Comparison of ENCODE assay signal across 1 cellular context in the genomic region with DNA sequence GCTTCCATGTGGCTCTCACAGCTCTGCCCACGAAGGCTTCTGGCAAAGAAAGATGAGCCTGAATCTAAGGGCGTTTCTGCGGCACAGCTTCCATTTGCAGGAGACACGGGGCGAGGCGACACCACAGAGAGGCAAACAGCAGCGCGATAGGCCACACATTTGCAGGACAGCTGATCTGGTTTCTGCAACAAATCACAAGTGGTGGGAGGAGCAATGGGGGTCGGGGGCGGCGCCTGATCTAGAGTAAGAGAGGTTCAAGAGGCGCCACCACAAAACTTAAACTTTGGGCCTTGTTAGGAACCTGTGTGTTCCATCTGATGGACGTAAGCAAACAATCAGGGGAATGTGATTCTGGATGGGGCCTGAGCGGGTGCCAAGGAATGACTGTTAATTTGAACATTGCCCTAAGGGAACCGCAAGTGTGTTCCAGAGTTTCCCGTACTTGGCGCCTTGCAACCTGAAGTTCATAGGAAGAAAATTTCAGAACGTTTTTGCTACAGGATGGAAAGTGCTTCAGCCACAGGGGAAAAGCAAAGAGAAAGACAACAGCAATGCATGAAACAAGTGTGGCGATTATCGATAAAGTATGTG.
TF ChIP-seq lines count a peak whose summit lies in the region.

No MANE protein-coding gene starts in this region.

TF ChIP-seq in GM23338, 12 proteins besides CTCF, POLR2A, EP300 and RAD21:
- TF ChIP-seq, protein P1, sequence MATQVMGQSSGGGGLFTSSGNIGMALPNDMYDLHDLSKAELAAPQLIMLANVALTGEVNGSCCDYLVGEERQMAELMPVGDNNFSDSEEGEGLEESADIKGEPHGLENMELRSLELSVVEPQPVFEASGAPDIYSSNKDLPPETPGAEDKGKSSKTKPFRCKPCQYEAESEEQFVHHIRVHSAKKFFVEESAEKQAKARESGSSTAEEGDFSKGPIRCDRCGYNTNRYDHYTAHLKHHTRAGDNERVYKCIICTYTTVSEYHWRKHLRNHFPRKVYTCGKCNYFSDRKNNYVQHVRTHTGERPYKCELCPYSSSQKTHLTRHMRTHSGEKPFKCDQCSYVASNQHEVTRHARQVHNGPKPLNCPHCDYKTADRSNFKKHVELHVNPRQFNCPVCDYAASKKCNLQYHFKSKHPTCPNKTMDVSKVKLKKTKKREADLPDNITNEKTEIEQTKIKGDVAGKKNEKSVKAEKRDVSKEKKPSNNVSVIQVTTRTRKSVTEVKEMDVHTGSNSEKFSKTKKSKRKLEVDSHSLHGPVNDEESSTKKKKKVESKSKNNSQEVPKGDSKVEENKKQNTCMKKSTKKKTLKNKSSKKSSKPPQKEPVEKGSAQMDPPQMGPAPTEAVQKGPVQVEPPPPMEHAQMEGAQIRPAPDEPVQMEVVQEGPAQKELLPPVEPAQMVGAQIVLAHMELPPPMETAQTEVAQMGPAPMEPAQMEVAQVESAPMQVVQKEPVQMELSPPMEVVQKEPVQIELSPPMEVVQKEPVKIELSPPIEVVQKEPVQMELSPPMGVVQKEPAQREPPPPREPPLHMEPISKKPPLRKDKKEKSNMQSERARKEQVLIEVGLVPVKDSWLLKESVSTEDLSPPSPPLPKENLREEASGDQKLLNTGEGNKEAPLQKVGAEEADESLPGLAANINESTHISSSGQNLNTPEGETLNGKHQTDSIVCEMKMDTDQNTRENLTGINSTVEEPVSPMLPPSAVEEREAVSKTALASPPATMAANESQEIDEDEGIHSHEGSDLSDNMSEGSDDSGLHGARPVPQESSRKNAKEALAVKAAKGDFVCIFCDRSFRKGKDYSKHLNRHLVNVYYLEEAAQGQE (IDR thresholded peaks at IDR 0.05; ENCODE audit: unreplicated experiment), result no peak
- TF ChIP-seq, protein P2, sequence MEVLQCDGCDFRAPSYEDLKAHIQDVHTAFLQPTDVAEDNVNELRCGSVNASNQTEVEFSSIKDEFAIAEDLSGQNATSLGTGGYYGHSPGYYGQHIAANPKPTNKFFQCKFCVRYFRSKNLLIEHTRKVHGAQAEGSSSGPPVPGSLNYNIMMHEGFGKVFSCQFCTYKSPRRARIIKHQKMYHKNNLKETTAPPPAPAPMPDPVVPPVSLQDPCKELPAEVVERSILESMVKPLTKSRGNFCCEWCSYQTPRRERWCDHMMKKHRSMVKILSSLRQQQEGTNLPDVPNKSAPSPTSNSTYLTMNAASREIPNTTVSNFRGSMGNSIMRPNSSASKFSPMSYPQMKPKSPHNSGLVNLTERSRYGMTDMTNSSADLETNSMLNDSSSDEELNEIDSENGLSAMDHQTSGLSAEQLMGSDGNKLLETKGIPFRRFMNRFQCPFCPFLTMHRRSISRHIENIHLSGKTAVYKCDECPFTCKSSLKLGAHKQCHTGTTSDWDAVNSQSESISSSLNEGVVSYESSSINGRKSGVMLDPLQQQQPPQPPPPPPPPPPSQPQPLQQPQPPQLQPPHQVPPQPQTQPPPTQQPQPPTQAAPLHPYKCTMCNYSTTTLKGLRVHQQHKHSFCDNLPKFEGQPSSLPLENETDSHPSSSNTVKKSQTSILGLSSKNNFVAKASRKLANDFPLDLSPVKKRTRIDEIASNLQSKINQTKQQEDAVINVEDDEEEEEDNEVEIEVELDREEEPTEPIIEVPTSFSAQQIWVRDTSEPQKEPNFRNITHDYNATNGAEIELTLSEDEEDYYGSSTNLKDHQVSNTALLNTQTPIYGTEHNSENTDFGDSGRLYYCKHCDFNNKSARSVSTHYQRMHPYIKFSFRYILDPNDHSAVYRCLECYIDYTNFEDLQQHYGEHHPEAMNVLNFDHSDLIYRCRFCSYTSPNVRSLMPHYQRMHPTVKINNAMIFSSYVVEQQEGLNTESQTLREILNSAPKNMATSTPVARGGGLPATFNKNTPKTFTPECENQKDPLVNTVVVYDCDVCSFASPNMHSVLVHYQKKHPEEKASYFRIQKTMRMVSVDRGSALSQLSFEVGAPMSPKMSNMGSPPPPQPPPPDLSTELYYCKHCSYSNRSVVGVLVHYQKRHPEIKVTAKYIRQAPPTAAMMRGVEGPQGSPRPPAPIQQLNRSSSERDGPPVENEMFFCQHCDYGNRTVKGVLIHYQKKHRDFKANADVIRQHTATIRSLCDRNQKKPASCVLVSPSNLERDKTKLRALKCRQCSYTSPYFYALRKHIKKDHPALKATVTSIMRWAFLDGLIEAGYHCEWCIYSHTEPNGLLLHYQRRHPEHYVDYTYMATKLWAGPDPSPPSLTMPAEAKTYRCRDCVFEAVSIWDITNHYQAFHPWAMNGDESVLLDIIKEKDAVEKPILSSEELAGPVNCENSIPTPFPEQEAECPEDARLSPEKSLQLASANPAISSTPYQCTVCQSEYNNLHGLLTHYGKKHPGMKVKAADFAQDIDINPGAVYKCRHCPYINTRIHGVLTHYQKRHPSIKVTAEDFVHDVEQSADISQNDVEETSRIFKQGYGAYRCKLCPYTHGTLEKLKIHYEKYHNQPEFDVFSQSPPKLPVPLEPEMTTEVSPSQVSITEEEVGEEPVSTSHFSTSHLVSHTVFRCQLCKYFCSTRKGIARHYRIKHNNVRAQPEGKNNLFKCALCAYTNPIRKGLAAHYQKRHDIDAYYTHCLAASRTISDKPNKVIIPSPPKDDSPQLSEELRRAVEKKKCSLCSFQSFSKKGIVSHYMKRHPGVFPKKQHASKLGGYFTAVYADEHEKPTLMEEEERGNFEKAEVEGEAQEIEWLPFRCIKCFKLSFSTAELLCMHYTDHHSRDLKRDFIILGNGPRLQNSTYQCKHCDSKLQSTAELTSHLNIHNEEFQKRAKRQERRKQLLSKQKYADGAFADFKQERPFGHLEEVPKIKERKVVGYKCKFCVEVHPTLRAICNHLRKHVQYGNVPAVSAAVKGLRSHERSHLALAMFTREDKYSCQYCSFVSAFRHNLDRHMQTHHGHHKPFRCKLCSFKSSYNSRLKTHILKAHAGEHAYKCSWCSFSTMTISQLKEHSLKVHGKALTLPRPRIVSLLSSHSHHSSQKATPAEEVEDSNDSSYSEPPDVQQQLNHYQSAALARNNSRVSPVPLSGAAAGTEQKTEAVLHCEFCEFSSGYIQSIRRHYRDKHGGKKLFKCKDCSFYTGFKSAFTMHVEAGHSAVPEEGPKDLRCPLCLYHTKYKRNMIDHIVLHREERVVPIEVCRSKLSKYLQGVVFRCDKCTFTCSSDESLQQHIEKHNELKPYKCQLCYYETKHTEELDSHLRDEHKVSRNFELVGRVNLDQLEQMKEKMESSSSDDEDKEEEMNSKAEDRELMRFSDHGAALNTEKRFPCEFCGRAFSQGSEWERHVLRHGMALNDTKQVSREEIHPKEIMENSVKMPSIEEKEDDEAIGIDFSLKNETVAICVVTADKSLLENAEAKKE (CRISPR knock-in tag; IDR thresholded peaks at IDR 0.05), result no peak
- TF ChIP-seq NANOG (IDR thresholded peaks at IDR 0.05; ENCODE audit: borderline replicate concordance), result no peak
- no peak for TF ChIP-seq ZNF114 (CRISPR knock-in tag; IDR thresholded peaks at IDR 0.05)
- no peak for TF ChIP-seq EZH2phosphoT487 (IDR thresholded peaks at IDR 0.05; ENCODE audit: unreplicated experiment)
- TF ChIP-seq ZNF331 (CRISPR knock-in tag; IDR thresholded peaks at IDR 0.05; ENCODE audit: low read depth), result no peak
- TF ChIP-seq POLR2AphosphoS5 (IDR thresholded peaks at IDR 0.05; ENCODE audit: low read depth), result no peak
- TF ChIP-seq STAT1 (IDR thresholded peaks at IDR 0.05; ENCODE audit: unreplicated experiment), result no peak
- TF ChIP-seq CREB1 (CRISPR knock-in tag; IDR thresholded peaks at IDR 0.05; ENCODE audit: low read depth), result no peak
- no peak for TF ChIP-seq JUNB (IDR thresholded peaks at IDR 0.05; ENCODE audit: unreplicated experiment)
- no peak for TF ChIP-seq EZH2 (IDR thresholded peaks at IDR 0.05; ENCODE audit: low read depth, unreplicated experiment)
- TF ChIP-seq, protein P3, sequence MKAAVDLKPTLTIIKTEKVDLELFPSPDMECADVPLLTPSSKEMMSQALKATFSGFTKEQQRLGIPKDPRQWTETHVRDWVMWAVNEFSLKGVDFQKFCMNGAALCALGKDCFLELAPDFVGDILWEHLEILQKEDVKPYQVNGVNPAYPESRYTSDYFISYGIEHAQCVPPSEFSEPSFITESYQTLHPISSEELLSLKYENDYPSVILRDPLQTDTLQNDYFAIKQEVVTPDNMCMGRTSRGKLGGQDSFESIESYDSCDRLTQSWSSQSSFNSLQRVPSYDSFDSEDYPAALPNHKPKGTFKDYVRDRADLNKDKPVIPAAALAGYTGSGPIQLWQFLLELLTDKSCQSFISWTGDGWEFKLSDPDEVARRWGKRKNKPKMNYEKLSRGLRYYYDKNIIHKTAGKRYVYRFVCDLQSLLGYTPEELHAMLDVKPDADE (IDR thresholded peaks at IDR 0.05), result no peak
